In genomic region chr11:74593463-74593862, GRCh38 we compare ENCODE assay signal across 8 cellular contexts. TPM values are rescaled to one million over a fixed set of nuclear protein-coding genes. Genes with fewer than 3 reads are reported as not detected.
DNase-seq lines count a peak whose midpoint lies in the region; ATAC-seq, FAIRE-seq and TF ChIP-seq lines count a peak whose summit lies in the region.

No MANE protein-coding gene starts in this region.

- H3K27ac ChIP-seq in kidney (ENCODE audit: low read depth in 2 of 2, low read length in 2 of 2), result no peak overlapping the region
- no peak overlapping the region for H3K27ac ChIP-seq in stomach smooth muscle (ENCODE audit: low read length)

- intact Hi-C loops in activated CD4-positive, alpha-beta T cell treated with anti-CD3 and anti-CD28 coated beads for 36 hours (cut with DNase I, micrococcal nuclease), result loop anchor here (1.0 to 5.0 kb wide), 7 partner anchors 155 to 1849 kb away; partner anchors contain the start of genes C2CD3 (in 1 of the 2), COA4 (in 1 of the 2), FAM168A (in 1 of the 2) and MRPL48 (in 1 of the 2)
- intact Hi-C loops in kidney (cut with DNase I), result no loop called here

- peak overlapping the region; percentile 93 for H3K4me3 Mint-ChIP-seq in activated CD4-positive, alpha-beta T cell treated with anti-CD3 and anti-CD28 coated beads for 36 hours
- H3K4me3 Mint-ChIP-seq in activated naive CD8-positive, alpha-beta T cell treated with anti-CD3 and anti-CD28 coated beads for 36 hours, result peak overlapping the region; percentile 100

- H3K9me3 Mint-ChIP-seq in activated CD4-positive, alpha-beta T cell treated with anti-CD3 and anti-CD28 coated beads for 36 hours (ENCODE audit: low read depth), result peaks cover 2% of the 10 kb centered on the region
- H3K9me3 Mint-ChIP-seq in activated naive CD8-positive, alpha-beta T cell treated with anti-CD3 and anti-CD28 coated beads for 36 hours, result peaks cover 2% of the 10 kb centered on the region

- DNase-seq in activated CD4-positive, alpha-beta T cell treated with anti-CD3 and anti-CD28 coated beads for 36 hours, result no peak
- DNase-seq in activated CD4-positive, alpha-beta T cell treated with anti-CD3 and anti-CD28 coated beads for 4 hours, result no peak
- DNase-seq in activated naive CD8-positive, alpha-beta T cell treated with anti-CD3 and anti-CD28 coated beads for 36 hours, result no peak
- no peak for DNase-seq in kidney
- no peak for DNase-seq in DMS153 (lab: John Stamatoyannopoulos, UW)
- no peak for DNase-seq in OCI-M1 (lab: John Stamatoyannopoulos, UW)
- DNase-seq in islet precursor cell, result no peak

- H3K27me3 ChIP-seq in stomach smooth muscle (ENCODE audit: control insufficient read depth in 1 of 2, insufficient read depth in 2 of 2, low read length in 2 of 2), result no peaks in the 10 kb centered on the region

- peaks cover 41% of the 10 kb centered on the region for H3K36me3 Mint-ChIP-seq in activated CD4-positive, alpha-beta T cell treated with anti-CD3 and anti-CD28 coated beads for 36 hours (ENCODE audit: low read depth)
- H3K36me3 Mint-ChIP-seq in activated naive CD8-positive, alpha-beta T cell treated with anti-CD3 and anti-CD28 coated beads for 36 hours, result peaks cover 47% of the 10 kb centered on the region

- peak overlapping the region; percentile 96 for H3K27ac Mint-ChIP-seq in activated CD4-positive, alpha-beta T cell treated with anti-CD3 and anti-CD28 coated beads for 36 hours
- peak overlapping the region; percentile 99 for H3K27ac Mint-ChIP-seq in activated naive CD8-positive, alpha-beta T cell treated with anti-CD3 and anti-CD28 coated beads for 36 hours

- H3K36me3 ChIP-seq in kidney (ENCODE audit: control insufficient read depth in 1 of 2, insufficient read depth in 2 of 2, low read length in 2 of 2) (no peaks in the 10 kb centered on the region), stomach smooth muscle (ENCODE audit: control insufficient read depth in 2 of 2, insufficient read depth in 2 of 2, low read length in 2 of 2) (peaks cover 3 to 10% of the 10 kb centered on the region in 2 donors)

- H3K9me3 ChIP-seq in kidney (ENCODE audit: control insufficient read depth in 1 of 2, low read length in 2 of 2), result no peaks in the 10 kb centered on the region
- H3K9me3 ChIP-seq in stomach smooth muscle (ENCODE audit: control insufficient read depth in 2 of 2, low read length in 2 of 2), result no peaks in the 10 kb centered on the region

- TF ChIP-seq CTCF in kidney (IDR thresholded peaks at IDR 0.05; ENCODE audit: borderline replicate concordance, extremely low read depth, insufficient read depth), result no peak

- H3K4me1 ChIP-seq in kidney (ENCODE audit: control insufficient read depth in 1 of 2, insufficient read depth in 1 of 2, low read depth in 1 of 2, low read length in 2 of 2) (peaks cover 3 to 12% of the 10 kb centered on the region in 2 donors), stomach smooth muscle (ENCODE audit: control insufficient read depth, insufficient read depth, low read length) (peaks cover 8% of the 10 kb centered on the region)

- H3K9ac ChIP-seq in kidney (ENCODE audit: low read length in 2 of 2) (peak overlapping the region; percentile 77 to 78), stomach smooth muscle (ENCODE audit: low read length in 2 of 2) (peak overlapping the region; percentile 90 to 91)

- POLR2A ChIA-PET in activated CD4-positive, alpha-beta T cell treated with anti-CD3 and anti-CD28 coated beads for 36 hours (lab: Charles Lee), result interaction anchor here (1.9 kb wide), 1 partner anchor 100 kb away, joined by 19 read pairs; the partner anchor contains the start of gene LIPT2

- no peaks in the 10 kb centered on the region for H3K27me3 Mint-ChIP-seq in activated CD4-positive, alpha-beta T cell treated with anti-CD3 and anti-CD28 coated beads for 36 hours
- peaks cover 4% of the 10 kb centered on the region for H3K27me3 Mint-ChIP-seq in activated naive CD8-positive, alpha-beta T cell treated with anti-CD3 and anti-CD28 coated beads for 36 hours

- H3K4me3 ChIP-seq in kidney (ENCODE audit: low read length in 2 of 2) (peak overlapping the region; percentile 74 to 77), stomach smooth muscle (ENCODE audit: low read length in 2 of 2) (peak overlapping the region; percentile 91 to 97)

- CTCF ChIA-PET in activated CD4-positive, alpha-beta T cell treated with anti-CD3 and anti-CD28 coated beads for 36 hours (lab: Charles Lee), result interaction anchor here (0.6 to 0.9 kb wide), 3 partner anchors 100 to 288 kb away, joined by 3 read pairs; no protein-coding TSS in a partner anchor

- peaks cover 27% of the 10 kb centered on the region for H3K4me1 Mint-ChIP-seq in activated CD4-positive, alpha-beta T cell treated with anti-CD3 and anti-CD28 coated beads for 36 hours
- peaks cover 20% of the 10 kb centered on the region for H3K4me1 Mint-ChIP-seq in activated naive CD8-positive, alpha-beta T cell treated with anti-CD3 and anti-CD28 coated beads for 36 hours

- no peak for FAIRE-seq in kidney (lab: Jason Lieb, UNC)

- ATAC-seq in activated CD4-positive, alpha-beta T cell treated with anti-CD3 and anti-CD28 coated beads for 36 hours, result no peak

RNA-seq across cellular contexts. Expression of gene POLD3, which starts 1.1 kb away (rescaled TPM):
- 10 to 100 TPM; 70.0 to 79.8 TPM for total RNA-seq in activated CD4-positive, alpha-beta T cell treated with anti-CD3 and anti-CD28 coated beads for 36 hours
- 10 to 100 TPM; 68.4 to 71.3 TPM for total RNA-seq in activated naive CD8-positive, alpha-beta T cell treated with anti-CD3 and anti-CD28 coated beads for 36 hours
- total RNA-seq in kidney, result 22.3 TPM
- polyA plus RNA-seq in kidney (ENCODE audit: insufficient read depth, low read depth, low replicate concordance), result 12.8 TPM
